Comparison of ENCODE assay signal across 2 cellular contexts in the genomic region with DNA sequence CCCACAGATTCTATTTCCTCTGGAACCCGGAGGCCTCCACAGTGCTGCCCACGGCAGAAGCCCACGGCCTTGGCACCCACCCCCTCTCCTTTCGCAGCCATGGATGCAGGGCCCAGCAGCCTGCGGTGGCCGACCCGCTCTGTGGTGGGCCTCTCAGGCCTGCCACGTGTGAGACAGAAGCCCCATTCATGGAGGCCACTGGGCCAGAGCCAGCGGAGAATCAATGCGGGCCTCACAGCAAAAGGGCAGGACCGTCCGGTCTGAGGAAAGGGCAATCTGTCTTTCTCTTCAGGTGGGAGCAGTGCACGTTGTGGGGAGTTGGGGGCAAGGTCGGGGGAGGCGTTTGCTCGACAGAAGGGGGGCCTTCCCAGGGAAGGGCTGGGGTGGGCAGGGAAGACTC.
TF ChIP-seq lines count a peak whose summit lies in the region.

No MANE protein-coding gene starts in this region.

TF ChIP-seq in IMR-90, 13 proteins besides CTCF, POLR2A, EP300 and RAD21:
- TF ChIP-seq CHD1 (IDR thresholded peaks at IDR 0.05; ENCODE audit: low read depth, low read length) (no peak), MAZ (IDR thresholded peaks at IDR 0.05; ENCODE audit: borderline replicate concordance, low read depth, low read length) (no peak), RFX5 (IDR thresholded peaks at IDR 0.05; ENCODE audit: low read depth, low read length) (no peak), MAFK (IDR thresholded peaks at IDR 0.05; ENCODE audit: low read depth, low read length) (no peak), BHLHE40 (IDR thresholded peaks at IDR 0.05; ENCODE audit: low read depth, low read length) (no peak), NFE2L2 (IDR thresholded peaks at IDR 0.05; ENCODE audit: low read depth, low read length) (no peak), MXI1 (IDR thresholded peaks at IDR 0.05; ENCODE audit: borderline replicate concordance, low read depth, low read length) (no peak), CEBPB (IDR thresholded peaks at IDR 0.05; ENCODE audit: low read depth, low read length) (no peak), RCOR1 (IDR thresholded peaks at IDR 0.05; ENCODE audit: insufficient replicate concordance, low read length) (no peak), FOS (IDR thresholded peaks at IDR 0.05; ENCODE audit: low read depth, low read length) (no peak), SMC3 (IDR thresholded peaks at IDR 0.05; ENCODE audit: low read depth, low read length) (no peak)
- TF ChIP-seq, protein P1, sequence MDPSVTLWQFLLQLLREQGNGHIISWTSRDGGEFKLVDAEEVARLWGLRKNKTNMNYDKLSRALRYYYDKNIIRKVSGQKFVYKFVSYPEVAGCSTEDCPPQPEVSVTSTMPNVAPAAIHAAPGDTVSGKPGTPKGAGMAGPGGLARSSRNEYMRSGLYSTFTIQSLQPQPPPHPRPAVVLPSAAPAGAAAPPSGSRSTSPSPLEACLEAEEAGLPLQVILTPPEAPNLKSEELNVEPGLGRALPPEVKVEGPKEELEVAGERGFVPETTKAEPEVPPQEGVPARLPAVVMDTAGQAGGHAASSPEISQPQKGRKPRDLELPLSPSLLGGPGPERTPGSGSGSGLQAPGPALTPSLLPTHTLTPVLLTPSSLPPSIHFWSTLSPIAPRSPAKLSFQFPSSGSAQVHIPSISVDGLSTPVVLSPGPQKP (IDR thresholded peaks at IDR 0.05; ENCODE audit: borderline replicate concordance, low read depth, low read length) = no peak
TF ChIP-seq in IMR-90: peak in this region for 0.

TF ChIP-seq in H1, 55 proteins besides CTCF, POLR2A, EP300 and RAD21:
- TF ChIP-seq, protein P2, sequence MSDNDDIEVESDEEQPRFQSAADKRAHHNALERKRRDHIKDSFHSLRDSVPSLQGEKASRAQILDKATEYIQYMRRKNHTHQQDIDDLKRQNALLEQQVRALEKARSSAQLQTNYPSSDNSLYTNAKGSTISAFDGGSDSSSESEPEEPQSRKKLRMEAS (IDR thresholded peaks at IDR 0.05) = no peak
- TF ChIP-seq EGR1 (IDR thresholded peaks at IDR 0.05; ENCODE audit: borderline replicate concordance, low read depth, low read length) (no peak), SIX5 (IDR thresholded peaks at IDR 0.05; ENCODE audit: low read depth, low read length) (no peak), SIRT6 (IDR thresholded peaks at IDR 0.05; ENCODE audit: low read length) (no peak), TBP (IDR thresholded peaks at IDR 0.05; ENCODE audit: low read depth, low read length) (no peak), SUZ12 (IDR thresholded peaks at IDR 0.05; ENCODE audit: low read length) (no peak), KDM4A (IDR thresholded peaks at IDR 0.05; ENCODE audit: low read depth, low read length, severe bottlenecking) (no peak)
- TF ChIP-seq, protein P3, sequence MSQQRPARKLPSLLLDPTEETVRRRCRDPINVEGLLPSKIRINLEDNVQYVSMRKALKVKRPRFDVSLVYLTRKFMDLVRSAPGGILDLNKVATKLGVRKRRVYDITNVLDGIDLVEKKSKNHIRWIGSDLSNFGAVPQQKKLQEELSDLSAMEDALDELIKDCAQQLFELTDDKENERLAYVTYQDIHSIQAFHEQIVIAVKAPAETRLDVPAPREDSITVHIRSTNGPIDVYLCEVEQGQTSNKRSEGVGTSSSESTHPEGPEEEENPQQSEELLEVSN (IDR thresholded peaks at IDR 0.05) = no peak
